In the genomic region with DNA sequence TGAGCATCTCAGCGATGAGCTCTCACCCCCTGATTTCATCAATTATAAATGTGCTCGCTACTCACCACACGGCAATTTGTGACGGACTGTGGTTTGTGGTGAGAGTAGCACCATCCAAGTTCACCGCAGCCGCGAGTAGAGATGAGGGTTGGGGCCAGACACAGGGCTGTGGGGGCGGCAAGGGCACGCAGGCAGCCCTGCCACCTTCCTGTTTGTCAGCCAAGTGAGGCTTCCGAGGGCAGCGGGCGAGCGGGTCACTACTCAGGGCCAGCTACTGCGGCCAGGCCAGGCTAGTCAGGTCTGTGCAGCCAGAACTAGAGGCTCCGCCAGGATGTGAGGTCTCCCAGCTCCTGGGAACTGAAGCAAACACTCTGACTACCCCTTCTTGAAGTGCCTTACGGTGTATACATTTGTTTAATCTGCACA, we compare ENCODE assay signal across 9 cellular contexts. TPM values are rescaled to one million over a fixed set of nuclear protein-coding genes. Genes with fewer than 3 reads are reported as not detected.
DNase-seq lines count a peak whose midpoint lies in the region; ATAC-seq lines count a peak whose summit lies in the region.
"Had no signal": no experiment of that assay in that cellular context is flagged by ENCODE, and none has a peak within 500 bp of the region (broad histone marks: within the 10 kb centered on the region; RNA-seq: fewer than 3 reads in every experiment).

No MANE protein-coding gene starts in this region.

- H3K27ac ChIP-seq in SJCRH30: no peak overlapping the region

- peak overlapping the region; percentile 81 to 87 for H3K27ac Mint-ChIP-seq in effector memory CD8-positive, alpha-beta T cell
- peak overlapping the region; percentile 86 for H3K27ac Mint-ChIP-seq in stimulated activated effector memory CD8-positive, alpha-beta T cell treated with anti-CD3 and anti-CD28 coated beads, Interleukin-12 subunit alpha, Interleukin-12 subunit beta, amount 100 ng/mL, for 72 hours

- no peaks in the 10 kb centered on the region for H3K9me3 Mint-ChIP-seq in effector memory CD8-positive, alpha-beta T cell
- H3K9me3 Mint-ChIP-seq in stimulated activated effector memory CD8-positive, alpha-beta T cell treated with anti-CD3 and anti-CD28 coated beads, Interleukin-12 subunit alpha, Interleukin-12 subunit beta, amount 100 ng/mL, for 72 hours: peaks cover 2% of the 10 kb centered on the region

- no peaks in the 10 kb centered on the region for H3K9me3 ChIP-seq in SJCRH30 (replicated peaks)

- peaks cover 19 to 54% of the 10 kb centered on the region in 2 donors for H3K27me3 Mint-ChIP-seq in effector memory CD8-positive, alpha-beta T cell

- H3K4me1 ChIP-seq in SJCRH30: peaks cover 14% of the 10 kb centered on the region

- H3K4me3 Mint-ChIP-seq in effector memory CD8-positive, alpha-beta T cell: peak overlapping the region; percentile 50 to 58
- peak overlapping the region; percentile 55 for H3K4me3 Mint-ChIP-seq in stimulated activated effector memory CD8-positive, alpha-beta T cell treated with anti-CD3 and anti-CD28 coated beads, Interleukin-12 subunit alpha, Interleukin-12 subunit beta, amount 100 ng/mL, for 72 hours

- no peak overlapping the region for H3K4me3 ChIP-seq in SJCRH30

- H3K36me3 ChIP-seq in SJCRH30: no peaks in the 10 kb centered on the region

- H3K4me1 Mint-ChIP-seq in effector memory CD8-positive, alpha-beta T cell (ENCODE audit: low read depth in 2 of 2): peaks cover 21 to 31% of the 10 kb centered on the region in 2 donors
- peaks cover 29% of the 10 kb centered on the region for H3K4me1 Mint-ChIP-seq in stimulated activated effector memory CD8-positive, alpha-beta T cell treated with anti-CD3 and anti-CD28 coated beads, Interleukin-12 subunit alpha, Interleukin-12 subunit beta, amount 100 ng/mL, for 72 hours

- H3K27me3 ChIP-seq in SJCRH30: no peaks in the 10 kb centered on the region; the same call in 1 of the 2 replicates

- DNase-seq in SKM-1 treated with dmso at 0.1 percent for 144 hours (lab: John Stamatoyannopoulos, UW; ENCODE audit: unreplicated experiment) (peak; percentile 22), SKM-1 (lab: John Stamatoyannopoulos, UW; ENCODE audit: unreplicated experiment) (no peak), SJCRH30 (peak; percentile 67 to 77), NCI-H2081 treated with DMSO at 0.1 percent for 48 hours (lab: John Stamatoyannopoulos, UW) (no peak), NCI-H1048 (lab: John Stamatoyannopoulos, UW) (no peak), mesenteric fat pad (ENCODE audit: low spot score) (no peak)
- peak; percentile 57 to 64 (median 60) for DNase-seq in effector memory CD8-positive, alpha-beta T cell
- DNase-seq in stimulated activated effector memory CD8-positive, alpha-beta T cell treated with anti-CD3 and anti-CD28 coated beads, Interleukin-12 subunit alpha, Interleukin-12 subunit beta, amount 100 ng/mL, for 72 hours (ENCODE audit: low spot score in 2 of 2): peak; percentile 58 to 82

- peaks cover 14% of the 10 kb centered on the region for H3K36me3 Mint-ChIP-seq in effector memory CD8-positive, alpha-beta T cell (ENCODE audit: insufficient read depth)
- peaks cover 7% of the 10 kb centered on the region for H3K36me3 Mint-ChIP-seq in stimulated activated effector memory CD8-positive, alpha-beta T cell treated with anti-CD3 and anti-CD28 coated beads, Interleukin-12 subunit alpha, Interleukin-12 subunit beta, amount 100 ng/mL, for 72 hours

- peak; percentile 99 for ATAC-seq in effector memory CD8-positive, alpha-beta T cell (replicated peaks)
- ATAC-seq in stimulated activated effector memory CD8-positive, alpha-beta T cell treated with anti-CD3 and anti-CD28 coated beads, Interleukin-12 subunit alpha, Interleukin-12 subunit beta, amount 100 ng/mL, for 72 hours: peak; percentile 98

RNA-seq across cellular contexts. Expression of a gene that starts 39.6 kb away (rescaled TPM):
- total RNA-seq in SJCRH30 (2014; rRNA removed; shearing (Covaris generic)): 44.6 and 44.7 TPM in 2 replicates
- 25.3 TPM for total RNA-seq in mesenteric fat pad

RNA-seq across cellular contexts. Expression of a gene that starts 57.3 kb away (rescaled TPM):
- total RNA-seq in SJCRH30 (2014; rRNA removed; shearing (Covaris generic)): not detected in 2 replicates
- not detected for total RNA-seq in mesenteric fat pad
- total RNA-seq: liver had no signal

Comparison
In these comparisons a context has a peak if more than half of its experiments do, and no peak if none do; other contexts are left out.
1. DNase-seq: peak in SKM-1 treated with dmso at 0.1 percent for 144 hours (single experiment), SJCRH30 (2 of 2), effector memory CD8-positive, alpha-beta T cell (3 of 3) and stimulated activated effector memory CD8-positive, alpha-beta T cell treated with anti-CD3 and anti-CD28 coated beads, Interleukin-12 subunit alpha, Interleukin-12 subunit beta, amount 100 ng/mL, for 72 hours (2 of 2); none in SKM-1 (single experiment), NCI-H2081 treated with DMSO at 0.1 percent for 48 hours (single experiment), NCI-H1048 (single experiment) and mesenteric fat pad (single experiment).